Comparison of ENCODE assay signal across 8 cellular contexts in genomic region chr1:46302091-46303037, GRCh38. TPM values are rescaled to one million over a fixed set of nuclear protein-coding genes. Genes with fewer than 3 reads are reported as not detected.
DNase-seq lines count a peak whose midpoint lies in the region; ATAC-seq and TF ChIP-seq lines count a peak whose summit lies in the region.

No MANE protein-coding gene starts in this region.

- H3K4me1 ChIP-seq in OCI-LY3 (ENCODE audit: low read length) = peaks cover 16% of the 10 kb centered on the region

- peak overlapping the region; percentile 98 for H3K4me3 ChIP-seq in OCI-LY3 (ENCODE audit: low read length)
- peak overlapping the region; percentile 82 for H3K4me3 ChIP-seq in fibroblast of the aortic adventitia (ENCODE audit: low read depth, low read length)

- H3K36me3 Mint-ChIP-seq in nephron progenitor cell (ENCODE audit: low read depth) = peaks cover 20% of the 10 kb centered on the region

- H3K27ac ChIP-seq in OCI-LY3 (ENCODE audit: low read length) (peak overlapping the region; percentile 93), temporal lobe (ENCODE audit: low read depth, low read length) (peak overlapping the region; percentile 89)

- H3K27me3 ChIP-seq in OCI-LY3 (ENCODE audit: low read depth, low read length) = no peaks in the 10 kb centered on the region

- peak; percentile 27 to 40 for DNase-seq in NCI-H524 (lab: John Stamatoyannopoulos, UW)
- DNase-seq in NCI-H524 treated with DMSO at 0.1 percent for 48 hours (lab: John Stamatoyannopoulos, UW) = no peak
- peak; percentile 36 for DNase-seq in activated T-helper 9 cell treated with anti-CD3 and anti-CD28 coated beads, Interleukin-2, amount 50 U/mL, for 16 hours (ENCODE audit: low read depth)
- DNase-seq in fibroblast of the aortic adventitia (ENCODE audit: low read depth) = peak; percentile 49
- DNase-seq in nephron progenitor cell = peak; percentile 70

- peak overlapping the region; percentile 82 for H3K4me2 ChIP-seq in OCI-LY3 (ENCODE audit: low read length)

- H3K79me2 ChIP-seq in OCI-LY3 (ENCODE audit: low read length) = peaks cover 97% of the 10 kb centered on the region

- H3K36me3 ChIP-seq in OCI-LY3 (replicated peaks; ENCODE audit: low read depth, low read length) = peaks cover 34% of the 10 kb centered on the region

- H3K27ac Mint-ChIP-seq in nephron progenitor cell = peak overlapping the region; percentile 100

- peak; percentile 2 for ATAC-seq in HG02884 (IDR thresholded peaks at IDR 0.05; ENCODE audit: unreplicated experiment)

- H3K9ac ChIP-seq in OCI-LY3 (ENCODE audit: low read length) = peak overlapping the region; percentile 99

- peak overlapping the region; percentile 99 for H3K4me3 Mint-ChIP-seq in nephron progenitor cell

- peaks cover 27% of the 10 kb centered on the region for H4K20me1 ChIP-seq in OCI-LY3 (ENCODE audit: insufficient read depth, low read length)

- no peaks in the 10 kb centered on the region for H3K27me3 Mint-ChIP-seq in nephron progenitor cell (ENCODE audit: low read depth, poor library complexity)

- H3K4me1 Mint-ChIP-seq in nephron progenitor cell = peaks cover 60% of the 10 kb centered on the region

- H3K9me3 Mint-ChIP-seq in nephron progenitor cell = no peaks in the 10 kb centered on the region

- no peaks in the 10 kb centered on the region for H3K9me3 ChIP-seq in OCI-LY3 (ENCODE audit: insufficient read depth, low read length)

- no peak overlapping the region for H2AFZ ChIP-seq in OCI-LY3 (ENCODE audit: low read depth, low read length)

- TF ChIP-seq CTCF in OCI-LY3 (IDR thresholded peaks at IDR 0.05; ENCODE audit: low read depth, low read length) (peak; percentile 45), fibroblast of the aortic adventitia (IDR thresholded peaks at IDR 0.05; ENCODE audit: insufficient read depth, low read length) (no peak), nephron progenitor cell (IDR thresholded peaks at IDR 0.05) (no peak)

RNA-seq across cellular contexts. Expression of gene LRRC41, which starts 1.1 kb away (rescaled TPM):
- total RNA-seq in fibroblast of the aortic adventitia (ENCODE audit: low replicate concordance) = 40.9 and 66.4 TPM in 2 replicates
- 41.1 TPM for total RNA-seq in temporal lobe

RNA-seq across cellular contexts. Expression of gene UQCRH, which starts 1.1 kb away (rescaled TPM):
- total RNA-seq in fibroblast of the aortic adventitia (ENCODE audit: low replicate concordance) (595 and 603 TPM in 2 replicates), temporal lobe (190 TPM)

RNA-seq across cellular contexts. Expression of gene NSUN4, which starts 38.2 kb away (rescaled TPM):
- total RNA-seq in fibroblast of the aortic adventitia (ENCODE audit: low replicate concordance) (15.9 and 20.6 TPM in 2 replicates), temporal lobe (8.4 TPM)

RNA-seq across cellular contexts. Expression of gene RAD54L, which starts 54.8 kb away (rescaled TPM):
- 0.90 and 9.7 TPM in 2 replicates for total RNA-seq in fibroblast of the aortic adventitia (ENCODE audit: low replicate concordance)
- total RNA-seq in temporal lobe = 1.5 TPM
